In genomic region chr2:43217228-43218220, GRCh38 we compare ENCODE assay signal across 9 cellular contexts. TPM values are rescaled to one million over a fixed set of nuclear protein-coding genes. Genes with fewer than 3 reads are reported as not detected.
DNase-seq lines count a peak whose midpoint lies in the region; ATAC-seq and TF ChIP-seq lines count a peak whose summit lies in the region.
"Had no signal": no experiment of that assay in that cellular context is flagged by ENCODE, and none has a peak within 500 bp of the region (broad histone marks: within the 10 kb centered on the region; RNA-seq: fewer than 3 reads in every experiment).

No MANE protein-coding gene starts in this region.

- in situ Hi-C loops in transverse colon (cut with MboI; ENCODE audit: low pct_ligation_motif_present in 1 of 4, low pct_unique_long_range_greater_than_20kb in 1 of 4, low sequenced_read_pairs in 3 of 4): loop anchor here in 2 of 4 donors (5.0 to 10.0 kb wide), 2 partner anchors 50 to 53 kb away; no protein-coding TSS in a partner anchor

- intact Hi-C loops in right lobe of liver (cut with DNase I) (no loop called here), transverse colon (cut with DNase I; ENCODE audit: low total_unique reads) (no loop called here)

- H3K27me3 Mint-ChIP-seq in activated T-cell treated with anti-CD3 and anti-CD28 coated beads, Interleukin-2, amount 50 U/mL, for 24 hours: no peaks in the 10 kb centered on the region

- H3K9me3 ChIP-seq in adipocyte (ENCODE audit: control insufficient read depth, low read length): no peaks in the 10 kb centered on the region
- no peaks in the 10 kb centered on the region for H3K9me3 ChIP-seq in right lobe of liver
- H3K9me3 ChIP-seq in transverse colon: no peaks in the 10 kb centered on the region

- peaks cover 59% of the 10 kb centered on the region for H3K4me1 Mint-ChIP-seq in activated T-cell treated with anti-CD3 and anti-CD28 coated beads, Interleukin-2, amount 50 U/mL, for 24 hours (ENCODE audit: low read depth)

- H3K4me3 ChIP-seq in adipocyte (ENCODE audit: low read length) (no peak overlapping the region), right lobe of liver (no peak overlapping the region), transverse colon (peak overlapping the region in 1 of 4 donors; percentile 35), foreskin fibroblast (ENCODE audit: low read depth in 1 of 2, low read length in 2 of 2) (no peak overlapping the region)

- H3K36me3 Mint-ChIP-seq in activated T-cell treated with anti-CD3 and anti-CD28 coated beads, Interleukin-2, amount 50 U/mL, for 24 hours (ENCODE audit: low read depth): peaks cover 21% of the 10 kb centered on the region

- no peak for ATAC-seq in right lobe of liver
- ATAC-seq in omental fat pad (ENCODE audit: low FRiP score): no peak

- H3K4me3 Mint-ChIP-seq in activated T-cell treated with anti-CD3 and anti-CD28 coated beads, Interleukin-2, amount 50 U/mL, for 24 hours: no peak overlapping the region

- no peaks in the 10 kb centered on the region for H3K9me3 Mint-ChIP-seq in activated T-cell treated with anti-CD3 and anti-CD28 coated beads, Interleukin-2, amount 50 U/mL, for 24 hours

- no peak for DNase-seq in activated T-cell treated with anti-CD3 and anti-CD28 coated beads, Interleukin-2, amount 50 U/mL, for 24 hours
- no peak for DNase-seq in activated T-cell treated with anti-CD3 and anti-CD28 coated beads for 4 hours
- DNase-seq in adipocyte (ENCODE audit: low read depth): no peak
- peak in 1 of 3 donors; percentile 24 for DNase-seq in right lobe of liver
- DNase-seq in transverse colon: peak; percentile 54
- no peak for DNase-seq in foreskin fibroblast
- no peak for DNase-seq in omental fat pad (ENCODE audit: low spot score)
- DNase-seq in NCI-H1105 (lab: John Stamatoyannopoulos, UW): no peak

- H3K9ac ChIP-seq in adipocyte (ENCODE audit: low read length): peak overlapping the region; percentile 99

- H3K27ac ChIP-seq in right lobe of liver: peak overlapping the region; percentile 97 to 98 (median 98)
- H3K27ac ChIP-seq in transverse colon: peak overlapping the region; percentile 96 to 100 (median 99)
- H3K27ac ChIP-seq: C4-2B had no signal

- H3K27me3 ChIP-seq in adipocyte (replicated peaks; ENCODE audit: control insufficient read depth, insufficient read depth, low read length) (no peaks in the 10 kb centered on the region), right lobe of liver (no peaks in the 10 kb centered on the region), transverse colon (no peaks in the 10 kb centered on the region)

- H3K27ac Mint-ChIP-seq in activated T-cell treated with anti-CD3 and anti-CD28 coated beads, Interleukin-2, amount 50 U/mL, for 24 hours: peak overlapping the region; percentile 97

- H3K36me3 ChIP-seq in adipocyte (ENCODE audit: control insufficient read depth, insufficient read depth, low read length, severe bottlenecking): peaks cover 5% of the 10 kb centered on the region
- H3K36me3 ChIP-seq in right lobe of liver: peaks cover 0 to 4% (median 0%) of the 10 kb centered on the region in 4 donors
- no peaks in the 10 kb centered on the region for H3K36me3 ChIP-seq in transverse colon

- 69% methylated on average over 8 of the region's 14 CpGs for WGBS in right lobe of liver (ENCODE audit: insufficient coverage, low coverage, low lambda C conversion rate, missing lambda C conversion rate)
- WGBS in transverse colon (ENCODE audit: low coverage in 1 of 2), 2 donors: 49 to 100% methylated on average over 1 to 14 of the region's 14 CpGs

- H3K4me1 ChIP-seq in adipocyte (ENCODE audit: control insufficient read depth, insufficient read depth, low read length) (peaks cover 45% of the 10 kb centered on the region), right lobe of liver (peaks cover 0 to 32% (median 13%) of the 10 kb centered on the region in 4 donors), transverse colon (peaks cover 17 to 48% (median 46%) of the 10 kb centered on the region in 4 donors)

- TF ChIP-seq CTCF in right lobe of liver (IDR thresholded peaks at IDR 0.05): no peak
- no peak for TF ChIP-seq CTCF in transverse colon (IDR thresholded peaks at IDR 0.05)
- no peak for TF ChIP-seq CTCF in foreskin fibroblast (IDR thresholded peaks at IDR 0.05; ENCODE audit: low read depth, low read length)
- TF ChIP-seq CTCF in omental fat pad (IDR thresholded peaks at IDR 0.05): no peak

- TF ChIP-seq EP300 in transverse colon (IDR thresholded peaks at IDR 0.05; ENCODE audit: low read depth): no peak

- TF ChIP-seq POLR2A in right lobe of liver (IDR thresholded peaks at IDR 0.05): no peak
- no peak for TF ChIP-seq POLR2A in transverse colon (IDR thresholded peaks at IDR 0.05)

RNA-seq across cellular contexts. Expression of gene ZFP36L2, which starts 8.9 kb away (rescaled TPM):
- total RNA-seq in right lobe of liver (10 to 100 TPM; 20.8 to 50.0 (median 33.6) TPM), transverse colon (100 to 1,000 TPM; 114 to 305 (median 208) TPM), omental fat pad (100 to 1,000 TPM in 1 of 4 donors, 10 to 100 TPM in 3; 93.9 to 141 (median 95.4) TPM)
